ENCODE assay signal across 10 cellular contexts in the genomic region with DNA sequence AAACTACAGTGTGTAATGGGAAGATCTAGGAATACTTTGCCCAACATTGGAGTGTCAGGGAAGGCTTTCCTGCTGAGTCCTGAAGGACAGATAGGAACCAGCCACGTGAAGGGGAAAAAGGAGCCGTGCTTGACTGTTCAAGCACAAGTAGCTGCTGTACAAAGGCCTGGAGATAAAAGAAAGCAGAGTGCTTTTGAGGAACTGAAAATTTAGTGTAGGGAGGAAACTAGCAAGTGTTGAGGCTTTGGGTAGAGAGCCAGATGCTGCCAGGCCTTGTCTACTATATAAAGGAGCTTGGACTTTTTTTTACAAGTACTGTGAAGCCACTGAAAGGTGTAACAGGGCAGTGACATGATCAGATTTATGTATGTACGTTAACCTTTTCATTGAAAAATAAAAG. TPM values are rescaled to one million over a fixed set of nuclear protein-coding genes. Genes with fewer than 3 reads are reported as not detected.
DNase-seq lines count a peak whose midpoint lies in the region; ATAC-seq and TF ChIP-seq lines count a peak whose summit lies in the region.
"Had no signal": no experiment of that assay in that cellular context is flagged by ENCODE, and none has a peak within 500 bp of the region (broad histone marks: within the 10 kb centered on the region; RNA-seq: fewer than 3 reads in every experiment).

No MANE protein-coding gene starts in this region.

- TF ChIP-seq CTCF in right atrium auricular region (IDR thresholded peaks at IDR 0.05) = no peak

- H3K27me3 ChIP-seq in right atrium auricular region = no peaks in the 10 kb centered on the region
- H3K27me3 ChIP-seq: MG63 had no signal

- no peak for DNase-seq in right atrium auricular region (ENCODE audit: low spot score)
- no peak for DNase-seq in DMS53 (lab: John Stamatoyannopoulos, UW)
- DNase-seq in NCI-H2196 treated with DMSO at 0.1 percent for 48 hours (lab: John Stamatoyannopoulos, UW; ENCODE audit: unreplicated experiment) = no peak
- DNase-seq in NCI-H1436 treated with DMSO at 0.1 percent for 48 hours (lab: John Stamatoyannopoulos, UW) = no peak
- no peak for DNase-seq in NCI-H748 treated with DMSO at 0.1 percent for 48 hours (lab: John Stamatoyannopoulos, UW)
- DNase-seq: EL, MG63 had no signal

- peak overlapping the region; percentile 28 to 32 for H3K27ac ChIP-seq in right atrium auricular region

- peak; percentile 70 for ATAC-seq in GM18511 (IDR thresholded peaks at IDR 0.05; ENCODE audit: unreplicated experiment)
- peak; percentile 71 for ATAC-seq in GM21717 (IDR thresholded peaks at IDR 0.05; ENCODE audit: unreplicated experiment)
- ATAC-seq in HG03469 (IDR thresholded peaks at IDR 0.05; ENCODE audit: unreplicated experiment) = peak; percentile 73

- peaks cover 0 to 56% of the 10 kb centered on the region in 2 donors for H3K4me1 ChIP-seq in right atrium auricular region

- H3K4me3 ChIP-seq in right atrium auricular region = no peak overlapping the region
- H3K4me3 ChIP-seq: MG63 had no signal

- H3K9me3 ChIP-seq in right atrium auricular region = no peaks in the 10 kb centered on the region
- H3K9me3 ChIP-seq: MG63 had no signal

- no peaks in the 10 kb centered on the region for H3K36me3 ChIP-seq in right atrium auricular region
- H3K36me3 ChIP-seq: MG63 had no signal

RNA-seq across cellular contexts. Expression of a gene that starts 39.0 kb away (rescaled TPM):
- 10 to 100 TPM; 19.4 to 31.7 TPM for total RNA-seq in right atrium auricular region

RNA-seq across cellular contexts. Expression of a gene that starts 51.4 kb away (rescaled TPM):
- total RNA-seq in right atrium auricular region = 1 to 10 TPM; 2.3 to 3.1 TPM
